1 cellular context compared by ENCODE assay signal in the genomic region with DNA sequence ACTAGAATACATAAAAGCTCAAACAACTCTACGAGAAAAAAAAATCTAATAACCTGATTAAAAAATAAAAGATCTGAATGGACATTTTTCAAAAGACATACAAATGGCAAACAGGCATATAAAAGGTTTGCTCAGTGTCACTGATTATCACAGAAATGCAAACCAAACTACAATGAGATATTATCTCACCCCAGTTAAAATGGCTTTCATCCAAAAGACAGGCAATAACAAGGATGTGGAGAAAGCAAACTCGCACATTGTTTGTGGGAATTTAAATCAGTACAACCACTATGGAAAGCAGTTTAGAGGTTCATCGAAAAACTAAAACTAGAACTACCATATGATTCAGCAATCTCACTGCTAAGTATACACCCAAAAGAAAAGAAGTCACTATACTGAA.
TF ChIP-seq lines count a peak whose summit lies in the region.

No MANE protein-coding gene starts in this region.

TF ChIP-seq in SK-N-SH, 30 proteins besides CTCF, POLR2A, EP300 and RAD21 (continued from another document):
- TF ChIP-seq NFIC (IDR thresholded peaks at IDR 0.05; ENCODE audit: borderline replicate concordance): no peak
